ENCODE assay signal across 10 cellular contexts in the genomic region with DNA sequence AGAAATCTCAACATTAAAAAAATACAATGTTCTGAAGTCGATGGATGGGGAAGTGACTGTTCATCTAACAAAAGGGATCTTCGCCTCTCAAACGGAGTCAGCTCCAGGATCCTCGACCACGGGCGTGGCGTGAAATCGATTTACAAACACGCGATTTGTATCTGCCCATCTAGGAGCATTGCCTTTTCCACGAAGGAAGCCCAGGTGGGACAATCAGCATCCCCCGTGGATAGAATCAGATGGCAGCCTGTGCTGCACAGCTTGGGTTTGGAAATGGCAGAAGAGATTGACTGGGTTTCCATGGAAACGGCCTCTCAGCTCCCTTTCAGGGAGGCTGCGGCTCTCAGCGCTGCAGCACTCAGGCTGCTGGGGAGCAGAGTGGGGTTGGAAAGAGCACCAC.
DNase-seq lines count a peak whose midpoint lies in the region; ATAC-seq, FAIRE-seq and TF ChIP-seq lines count a peak whose summit lies in the region.
"Had no signal": no experiment of that assay in that cellular context is flagged by ENCODE, and none has a peak within 500 bp of the region (broad histone marks: within the 10 kb centered on the region; RNA-seq: fewer than 3 reads in every experiment).

No MANE protein-coding gene starts in this region.

- ATAC-seq in Panc1 (no peak), GM18858 (IDR thresholded peaks at IDR 0.05; ENCODE audit: unreplicated experiment) (no peak), GM18517 (IDR thresholded peaks at IDR 0.05; ENCODE audit: unreplicated experiment) (no peak), HG03025 (IDR thresholded peaks at IDR 0.05; ENCODE audit: low FRiP score, unreplicated experiment) (no peak)

- no peaks in the 10 kb centered on the region for H3K36me3 Mint-ChIP-seq in progenitor cell of endocrine pancreas (ENCODE audit: insufficient read depth)
- H3K36me3 Mint-ChIP-seq: naive thymus-derived CD4-positive, alpha-beta T cell had no signal

- H3K4me3 ChIP-seq in HUES64 (ENCODE audit: low read length) (peak overlapping the region; percentile 55), Panc1 (ENCODE audit: low read depth in 2 of 2, low read length in 2 of 2) (peak overlapping the region in 1 of 2 experiments; percentile 28; a peak in 1 of 4 replicates)

- H3K27ac ChIP-seq in HUES64 (ENCODE audit: low read depth, low read length) (no peak overlapping the region), Panc1 (ENCODE audit: low read length) (no peak overlapping the region)

- H3K4me1 Mint-ChIP-seq in progenitor cell of endocrine pancreas (ENCODE audit: low read depth) = peaks cover 13% of the 10 kb centered on the region

- no peak for FAIRE-seq in frontal cortex (lab: Jason Lieb, UNC)

- no peaks in the 10 kb centered on the region for H3K9me3 Mint-ChIP-seq in progenitor cell of endocrine pancreas (ENCODE audit: low read depth)
- H3K9me3 Mint-ChIP-seq: naive thymus-derived CD4-positive, alpha-beta T cell had no signal

- TF ChIP-seq CTCF in Panc1 (IDR thresholded peaks at IDR 0.05) = peak; percentile 45; the same call in 1 of the 2 replicates
- TF ChIP-seq CTCF in progenitor cell of endocrine pancreas (IDR thresholded peaks at IDR 0.05; ENCODE audit: unreplicated experiment) = no peak

- intact Hi-C loops in Panc1 (cut with micrococcal nuclease; ENCODE audit: unreplicated experiment) = no loop called here

- H3K36me3 ChIP-seq in HUES64 (ENCODE audit: insufficient read depth, low read length) (no peaks in the 10 kb centered on the region), Panc1 (ENCODE audit: control insufficient read depth, insufficient read depth, low read length) (no peaks in the 10 kb centered on the region; the same call in 1 of the 2 replicates)

- CTCF ChIA-PET in Panc1 (lab: Charles Lee) = no interaction called here

- H3K4me1 ChIP-seq in HUES64 (ENCODE audit: insufficient read depth, low read length) (0 out of 2 replicates have a peak, but pooled peaks cover 6% of the 10 kb centered on the region), Panc1 (ENCODE audit: control insufficient read depth, insufficient read depth, low read length) (no peaks in the 10 kb centered on the region)

- H3K27me3 ChIP-seq in HUES64 (ENCODE audit: insufficient read depth, low read length) (peaks cover 14% of the 10 kb centered on the region; the same call in 1 of the 2 replicates), Panc1 (ENCODE audit: control insufficient read depth, insufficient read depth, low read length) (peaks cover 31% of the 10 kb centered on the region)

- no peak overlapping the region for H3K27ac Mint-ChIP-seq in progenitor cell of endocrine pancreas
- H3K27ac Mint-ChIP-seq: naive thymus-derived CD4-positive, alpha-beta T cell had no signal

- WGBS in HUES64 = 15% methylated on average over 15 of the region's 15 CpGs

- no peak for DNase-seq in Panc1 (ENCODE audit: low read depth, low spot score)
- DNase-seq in frontal cortex (ENCODE audit: low spot score in 2 of 2) = peak; percentile 36 to 45
- no peak for DNase-seq in progenitor cell of endocrine pancreas (ENCODE audit: low spot score, unreplicated experiment)
- no peak for DNase-seq in stimulated activated CD4-positive, alpha-beta T cell treated with anti-CD3 and anti-CD28 coated beads, Interleukin-12 subunit alpha, Interleukin-12 subunit beta, amount 100 ng/mL, for 4 hours
- DNase-seq: naive thymus-derived CD4-positive, alpha-beta T cell; NCI-H2029 had no signal

- POLR2A ChIA-PET in Panc1 (lab: Charles Lee) = no interaction called here

- in situ Hi-C loops in Panc1 (cut with HindIII; ENCODE audit: low pct_unique_long_range_greater_than_20kb, low sequenced_read_pairs) = no loop called here

- no peaks in the 10 kb centered on the region for H3K9me3 ChIP-seq in HUES64 (ENCODE audit: insufficient read depth, low read depth, low read length)
- no peaks in the 10 kb centered on the region for H3K9me3 ChIP-seq in Panc1 (ENCODE audit: control insufficient read depth, insufficient read depth, low read depth, low read length)

- H3K4me3 Mint-ChIP-seq in progenitor cell of endocrine pancreas (ENCODE audit: low read depth) = peak overlapping the region; percentile 49

- peaks cover 54% of the 10 kb centered on the region for H3K27me3 Mint-ChIP-seq in progenitor cell of endocrine pancreas

- no TSS peak for BruUV-seq in Panc1 (replicated peaks; lab: Mats Ljungman, UMichigan)

- H3K9ac ChIP-seq in HUES64 (ENCODE audit: low read depth, low read length) = no peak overlapping the region

Comparison
In these comparisons a context has a peak if more than half of its experiments do, and no peak if none do; other contexts are left out.
1. DNase-seq: peak in frontal cortex (2 of 2); none in Panc1 (single experiment), progenitor cell of endocrine pancreas (single experiment) and stimulated activated CD4-positive, alpha-beta T cell treated with anti-CD3 and anti-CD28 coated beads, Interleukin-12 subunit alpha, Interleukin-12 subunit beta, amount 100 ng/mL, for 4 hours (single experiment).